In genomic region chr1:201386208-201386607, GRCh38 we compare ENCODE assay signal across 31 cellular contexts. TPM values are rescaled to one million over a fixed set of nuclear protein-coding genes. Genes with fewer than 3 reads are reported as not detected.
"Had no signal": no experiment of that assay in that cellular context is flagged by ENCODE, and none has a peak within 500 bp of the region (broad histone marks: within the 10 kb centered on the region; RNA-seq: fewer than 3 reads in every experiment).

No MANE protein-coding gene starts in this region.

- ATAC-seq: heart right ventricle; sciatic nerve; stimulated activated naive CD8-positive, alpha-beta T cell treated with anti-CD3 and anti-CD28 coated beads, Interleukin-15, Interleukin-2, amounts not matched to agents 100 U/mL and 50 U/mL, for 24 hours had no signal

- H3K27ac ChIP-seq: heart right ventricle, hepatocyte, left ventricle myocardium inferior, neural progenitor cell, ovary, stomach, testis, thyroid gland, upper lobe of right lung had no signal

- H3K27me3 ChIP-seq: hepatocyte, neural progenitor cell, ovary, testis, thyroid gland, upper lobe of right lung had no signal

- DNase-seq: heart right ventricle; kidney; left ventricle myocardium inferior; mesendoderm; naive B cell; natural killer cell; nephron progenitor cell; ovary; stimulated activated CD4-positive, alpha-beta T cell treated with anti-CD3 and anti-CD28 coated beads, Interleukin-12 subunit alpha, Interleukin-12 subunit beta, amount 100 ng/mL, for 4 hours; stimulated activated CD4-positive, alpha-beta T cell treated with anti-CD3 and anti-CD28 coated beads, Interleukin-15, amount 100 ng/mL, for 24 hours; stimulated activated CD4-positive, alpha-beta T cell treated with anti-CD3 and anti-CD28 coated beads, Interleukin-2, amount 100 ng/mL, for 24 hours; stimulated activated CD4-positive, alpha-beta T cell treated with anti-CD3 and anti-CD28 coated beads, Interleukin-4, amount 100 ng/mL, for 1 hour; stimulated activated naive B cell treated with anti-CD40 and anti-IgM and Interleukin-4, amounts not matched to agents 10 μg/mL and 1 μg/mL and 100 μg/mL, for 72 hours; stimulated activated naive CD8-positive, alpha-beta T cell treated with anti-CD3 and anti-CD28 coated beads, Interleukin-15, Interleukin-2, amounts not matched to agents 100 U/mL and 50 U/mL, for 24 hours; stomach; testis; thyroid gland; trophoblast cell; upper lobe of right lung had no signal

- H3K9ac ChIP-seq: neural progenitor cell had no signal

- H3K9me3 ChIP-seq: heart right ventricle, left ventricle myocardium inferior, ovary, stomach, testis, thyroid gland, upper lobe of right lung had no signal

- H3K4me2 ChIP-seq: hepatocyte, neural progenitor cell had no signal

- FAIRE-seq: islet of Langerhans, kidney, urothelium cell line had no signal

- H3K36me3 ChIP-seq: heart right ventricle, left ventricle myocardium inferior, neural progenitor cell, ovary, thyroid gland, upper lobe of right lung had no signal

- H2AFZ ChIP-seq: hepatocyte, neural progenitor cell had no signal

- H3K4me3 ChIP-seq: heart right ventricle, hepatocyte, left ventricle myocardium inferior, lung, neural progenitor cell, ovary, skin epidermis, stomach, testis, thyroid gland, upper lobe of right lung had no signal

- H3K4me1 ChIP-seq: testis, upper lobe of right lung had no signal

RNA-seq across cellular contexts. Expression of gene TNNT2, which starts 8.7 kb away (rescaled TPM):
- total RNA-seq: natural killer cell, pulmonary artery endothelial cell had no signal

RNA-seq across cellular contexts. Expression of gene LAD1, which starts 12.9 kb away (rescaled TPM):
- total RNA-seq: mononuclear cell, pulmonary artery endothelial cell had no signal

RNA-seq across cellular contexts. Expression of gene TNNI1, which starts 35.3 kb away (rescaled TPM):
- total RNA-seq: kidney, lower leg skin, mononuclear cell, progenitor cell of endocrine pancreas, pulmonary artery endothelial cell, renal cortical epithelial cell, stomach, thyroid gland had no signal
